In genomic region chr12:109597795-109598427, GRCh38 we compare ENCODE assay signal across 1 cellular context.
A peak's percentile ranks its signal among the peaks of the same experiment; 100 is the strongest.
TF ChIP-seq lines count a peak whose summit lies in the region.

No MANE protein-coding gene starts in this region.

TF ChIP-seq in HepG2, 621 proteins besides CTCF, POLR2A, EP300 and RAD21 (continued from another document and continues in another):
- TF ChIP-seq UBTF (CRISPR knock-in tag; IDR thresholded peaks at IDR 0.05) (peak; percentile 53), TOE1 (CRISPR knock-in tag; IDR thresholded peaks at IDR 0.05) (no peak), ARID4A (CRISPR knock-in tag; IDR thresholded peaks at IDR 0.05; ENCODE audit: borderline replicate concordance) (peak; percentile 50; the same call in 1 of the 2 replicates), ZNF281 (CRISPR knock-in tag; IDR thresholded peaks at IDR 0.05; ENCODE audit: borderline replicate concordance) (peak; percentile 81; the same call in 1 of the 2 replicates), ZMYM4 (CRISPR knock-in tag; IDR thresholded peaks at IDR 0.05) (no peak; the same call in 1 of the 2 replicates), SMARCC2 (IDR thresholded peaks at IDR 0.05) (no peak), ZNF782 (CRISPR knock-in tag; IDR thresholded peaks at IDR 0.05; ENCODE audit: borderline replicate concordance) (0 out of 2 replicates have a peak, but pooled peaks have one; percentile 9), MEIS1 (CRISPR knock-in tag; IDR thresholded peaks at IDR 0.05; ENCODE audit: borderline replicate concordance) (peak; percentile 58; the same call in 1 of the 2 replicates), ZNF382 (CRISPR knock-in tag; IDR thresholded peaks at IDR 0.05; ENCODE audit: borderline replicate concordance) (no peak), MEIS2 (CRISPR knock-in tag; IDR thresholded peaks at IDR 0.05) (no peak), HNRNPK (IDR thresholded peaks at IDR 0.05; ENCODE audit: low read depth, low read length, poor library complexity, severe bottlenecking) (no peak), ZNF800 (CRISPR knock-in tag; IDR thresholded peaks at IDR 0.05) (no peak), HNF4A (CRISPR knock-in tag; IDR thresholded peaks at IDR 0.05) (peak; percentile 65), ZNF607 (CRISPR knock-in tag; IDR thresholded peaks at IDR 0.05; ENCODE audit: borderline replicate concordance) (no peak), SALL2 (CRISPR knock-in tag; IDR thresholded peaks at IDR 0.05) (0 out of 2 replicates have a peak, but pooled peaks have one; percentile 22), ZFP1 (CRISPR knock-in tag; IDR thresholded peaks at IDR 0.05) (no peak), ZFX (CRISPR knock-in tag; IDR thresholded peaks at IDR 0.05; ENCODE audit: low read depth) (peak; percentile 63; the same call in 1 of the 2 replicates), ZNF816 (CRISPR knock-in tag; IDR thresholded peaks at IDR 0.05; ENCODE audit: borderline replicate concordance) (no peak), ZSCAN25 (CRISPR knock-in tag; IDR thresholded peaks at IDR 0.05) (peak; percentile 17), HIVEP1 (CRISPR knock-in tag; IDR thresholded peaks at IDR 0.05) (no peak), KDM6A (CRISPR knock-in tag; IDR thresholded peaks at IDR 0.05; ENCODE audit: low read depth) (no peak), HNRNPL (IDR thresholded peaks at IDR 0.05; ENCODE audit: low read depth, low read length) (no peak), ZNF772 (CRISPR knock-in tag; IDR thresholded peaks at IDR 0.05) (peak; percentile 6; the same call in 1 of the 2 replicates), ASH2L (IDR thresholded peaks at IDR 0.05; ENCODE audit: insufficient read length, low read depth, low read length) (peak; percentile 38), ZFP91 (CRISPR knock-in tag; IDR thresholded peaks at IDR 0.05; ENCODE audit: borderline replicate concordance) (peak; percentile 81), SRSF9 (IDR thresholded peaks at IDR 0.05; ENCODE audit: borderline replicate concordance, insufficient read depth, low read depth, low read length, poor library complexity, severe bottlenecking) (no peak), ELF3 (CRISPR knock-in tag; IDR thresholded peaks at IDR 0.05) (peak; percentile 75)
- TF ChIP-seq, protein P1, sequence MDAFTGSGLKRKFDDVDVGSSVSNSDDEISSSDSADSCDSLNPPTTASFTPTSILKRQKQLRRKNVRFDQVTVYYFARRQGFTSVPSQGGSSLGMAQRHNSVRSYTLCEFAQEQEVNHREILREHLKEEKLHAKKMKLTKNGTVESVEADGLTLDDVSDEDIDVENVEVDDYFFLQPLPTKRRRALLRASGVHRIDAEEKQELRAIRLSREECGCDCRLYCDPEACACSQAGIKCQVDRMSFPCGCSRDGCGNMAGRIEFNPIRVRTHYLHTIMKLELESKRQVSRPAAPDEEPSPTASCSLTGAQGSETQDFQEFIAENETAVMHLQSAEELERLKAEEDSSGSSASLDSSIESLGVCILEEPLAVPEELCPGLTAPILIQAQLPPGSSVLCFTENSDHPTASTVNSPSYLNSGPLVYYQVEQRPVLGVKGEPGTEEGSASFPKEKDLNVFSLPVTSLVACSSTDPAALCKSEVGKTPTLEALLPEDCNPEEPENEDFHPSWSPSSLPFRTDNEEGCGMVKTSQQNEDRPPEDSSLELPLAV (CRISPR knock-in tag; conservative IDR thresholded peaks at IDR 0.05; ENCODE audit: low read depth): no peak
- TF ChIP-seq, protein P2, sequence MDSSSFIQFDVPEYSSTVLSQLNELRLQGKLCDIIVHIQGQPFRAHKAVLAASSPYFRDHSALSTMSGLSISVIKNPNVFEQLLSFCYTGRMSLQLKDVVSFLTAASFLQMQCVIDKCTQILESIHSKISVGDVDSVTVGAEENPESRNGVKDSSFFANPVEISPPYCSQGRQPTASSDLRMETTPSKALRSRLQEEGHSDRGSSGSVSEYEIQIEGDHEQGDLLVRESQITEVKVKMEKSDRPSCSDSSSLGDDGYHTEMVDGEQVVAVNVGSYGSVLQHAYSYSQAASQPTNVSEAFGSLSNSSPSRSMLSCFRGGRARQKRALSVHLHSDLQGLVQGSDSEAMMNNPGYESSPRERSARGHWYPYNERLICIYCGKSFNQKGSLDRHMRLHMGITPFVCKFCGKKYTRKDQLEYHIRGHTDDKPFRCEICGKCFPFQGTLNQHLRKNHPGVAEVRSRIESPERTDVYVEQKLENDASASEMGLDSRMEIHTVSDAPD (CRISPR knock-in tag; IDR thresholded peaks at IDR 0.05): peak; percentile 45; the same call in 1 of the 2 replicates
- TF ChIP-seq, protein P3, sequence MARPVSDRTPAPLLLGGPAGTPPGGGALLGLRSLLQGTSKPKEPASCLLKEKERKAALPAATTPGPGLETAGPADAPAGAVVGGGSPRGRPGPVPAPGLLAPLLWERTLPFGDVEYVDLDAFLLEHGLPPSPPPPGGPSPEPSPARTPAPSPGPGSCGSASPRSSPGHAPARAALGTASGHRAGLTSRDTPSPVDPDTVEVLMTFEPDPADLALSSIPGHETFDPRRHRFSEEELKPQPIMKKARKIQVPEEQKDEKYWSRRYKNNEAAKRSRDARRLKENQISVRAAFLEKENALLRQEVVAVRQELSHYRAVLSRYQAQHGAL (CRISPR knock-in tag; IDR thresholded peaks at IDR 0.05; ENCODE audit: not compliant biosample characterization): no peak
- TF ChIP-seq, protein P4, sequence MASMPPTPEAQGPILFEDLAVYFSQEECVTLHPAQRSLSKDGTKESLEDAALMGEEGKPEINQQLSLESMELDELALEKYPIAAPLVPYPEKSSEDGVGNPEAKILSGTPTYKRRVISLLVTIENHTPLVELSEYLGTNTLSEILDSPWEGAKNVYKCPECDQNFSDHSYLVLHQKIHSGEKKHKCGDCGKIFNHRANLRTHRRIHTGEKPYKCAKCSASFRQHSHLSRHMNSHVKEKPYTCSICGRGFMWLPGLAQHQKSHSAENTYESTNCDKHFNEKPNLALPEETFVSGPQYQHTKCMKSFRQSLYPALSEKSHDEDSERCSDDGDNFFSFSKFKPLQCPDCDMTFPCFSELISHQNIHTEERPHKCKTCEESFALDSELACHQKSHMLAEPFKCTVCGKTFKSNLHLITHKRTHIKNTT (CRISPR knock-in tag; IDR thresholded peaks at IDR 0.05): no peak
- TF ChIP-seq, protein P5, sequence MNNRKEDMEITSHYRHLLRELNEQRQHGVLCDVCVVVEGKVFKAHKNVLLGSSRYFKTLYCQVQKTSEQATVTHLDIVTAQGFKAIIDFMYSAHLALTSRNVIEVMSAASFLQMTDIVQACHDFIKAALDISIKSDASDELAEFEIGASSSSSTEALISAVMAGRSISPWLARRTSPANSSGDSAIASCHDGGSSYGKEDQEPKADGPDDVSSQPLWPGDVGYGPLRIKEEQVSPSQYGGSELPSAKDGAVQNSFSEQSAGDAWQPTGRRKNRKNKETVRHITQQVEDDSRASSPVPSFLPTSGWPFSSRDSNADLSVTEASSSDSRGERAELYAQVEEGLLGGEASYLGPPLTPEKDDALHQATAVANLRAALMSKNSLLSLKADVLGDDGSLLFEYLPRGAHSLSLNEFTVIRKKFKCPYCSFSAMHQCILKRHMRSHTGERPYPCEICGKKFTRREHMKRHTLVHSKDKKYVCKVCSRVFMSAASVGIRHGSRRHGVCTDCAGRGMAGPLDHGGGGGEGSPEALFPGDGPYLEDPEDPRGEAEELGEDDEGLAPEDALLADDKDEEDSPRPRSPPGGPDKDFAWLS (CRISPR knock-in tag; IDR thresholded peaks at IDR 0.05; ENCODE audit: borderline replicate concordance): no peak
- TF ChIP-seq, protein P6, sequence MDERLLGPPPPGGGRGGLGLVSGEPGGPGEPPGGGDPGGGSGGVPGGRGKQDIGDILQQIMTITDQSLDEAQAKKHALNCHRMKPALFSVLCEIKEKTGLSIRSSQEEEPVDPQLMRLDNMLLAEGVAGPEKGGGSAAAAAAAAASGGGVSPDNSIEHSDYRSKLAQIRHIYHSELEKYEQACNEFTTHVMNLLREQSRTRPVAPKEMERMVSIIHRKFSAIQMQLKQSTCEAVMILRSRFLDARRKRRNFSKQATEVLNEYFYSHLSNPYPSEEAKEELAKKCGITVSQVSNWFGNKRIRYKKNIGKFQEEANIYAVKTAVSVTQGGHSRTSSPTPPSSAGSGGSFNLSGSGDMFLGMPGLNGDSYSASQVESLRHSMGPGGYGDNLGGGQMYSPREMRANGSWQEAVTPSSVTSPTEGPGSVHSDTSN (CRISPR knock-in tag; IDR thresholded peaks at IDR 0.05): no peak
